In the genomic region with DNA sequence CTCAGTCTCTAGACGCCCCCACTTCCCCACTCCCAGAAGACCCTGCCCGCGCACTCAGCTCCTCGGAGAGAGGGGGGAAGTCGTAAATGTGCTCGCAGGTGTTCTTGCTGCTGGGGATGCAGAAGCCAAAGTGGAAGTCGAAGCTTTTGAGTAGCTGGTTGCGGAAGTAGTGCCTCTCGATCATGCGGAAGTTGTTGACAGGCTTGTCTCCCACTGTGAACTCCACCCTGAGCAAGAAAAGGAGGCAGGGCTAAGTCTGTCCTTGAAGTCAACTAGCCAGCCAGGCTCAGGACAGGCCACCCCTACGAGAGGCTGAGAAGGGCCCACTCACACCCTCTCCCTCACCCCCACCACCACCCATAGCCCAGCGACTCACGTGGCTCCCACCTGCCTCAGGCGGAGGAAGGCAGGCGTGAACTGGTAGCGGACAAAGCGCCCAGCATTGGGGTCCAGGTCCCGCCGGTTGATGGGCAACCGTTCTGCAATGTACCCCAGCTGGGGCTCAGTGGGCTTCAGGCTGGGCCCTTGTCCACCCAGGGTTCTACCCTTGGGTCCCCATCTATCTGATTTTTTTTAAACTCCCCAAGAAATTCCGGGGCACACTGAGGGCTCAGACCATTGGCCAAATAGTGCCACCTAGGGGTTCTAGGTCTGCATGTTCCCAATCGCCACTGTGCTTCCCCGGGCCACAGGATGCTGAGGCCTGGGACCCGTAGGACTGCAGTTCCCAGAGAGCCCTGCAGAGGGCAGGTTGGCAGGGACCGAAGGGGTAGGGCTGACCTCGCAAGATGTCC, we compare ENCODE assay signal across 8 cellular contexts. TPM values are rescaled to one million over a fixed set of nuclear protein-coding genes. Genes with fewer than 3 reads are reported as not detected.
DNase-seq lines count a peak whose midpoint lies in the region; ATAC-seq, FAIRE-seq and TF ChIP-seq lines count a peak whose summit lies in the region.

No MANE protein-coding gene starts in this region.

- peaks cover 2% of the 10 kb centered on the region for H3K9me1 ChIP-seq in keratinocyte (ENCODE audit: control insufficient read depth, extremely low read depth, insufficient read depth, low read length)

- dilution Hi-C loops in keratinocyte (cut with MboI; ENCODE audit: extremely low pct_ligation_motif_present, low sequenced_read_pairs): no loop called here

- DNase-seq in NAMALWA (ENCODE audit: low spot score): peak; percentile 89
- DNase-seq in WERI-Rb-1: peak; percentile 83
- DNase-seq in bronchial epithelial cell (ENCODE audit: low read depth): peak; percentile 56
- no peak for DNase-seq in keratinocyte (ENCODE audit: low read depth, low spot score)
- peak; percentile 79 for DNase-seq in stimulated activated CD4-positive, alpha-beta T cell treated with anti-CD3 and anti-CD28 coated beads, Interleukin-1b, Interleukin-23, amount 100 ng/mL, for 48 hours

- no peak overlapping the region for H3K4me2 ChIP-seq in keratinocyte (ENCODE audit: control insufficient read depth, extremely low read depth, insufficient read depth, low read depth, low read length)

- no peak overlapping the region for H2AFZ ChIP-seq in keratinocyte (ENCODE audit: control insufficient read depth, low read length)

- H4K20me1 ChIP-seq in keratinocyte (ENCODE audit: control insufficient read depth, extremely low read depth, insufficient read depth, low read length): no peaks in the 10 kb centered on the region

- H3K9me3 ChIP-seq in WERI-Rb-1 (ENCODE audit: severe bottlenecking): no peaks in the 10 kb centered on the region
- no peaks in the 10 kb centered on the region for H3K9me3 ChIP-seq in keratinocyte (ENCODE audit: control insufficient read depth, low read depth, low read length)

- H3K36me3 ChIP-seq in WERI-Rb-1: peaks cover 18% of the 10 kb centered on the region
- peaks cover 3% of the 10 kb centered on the region for H3K36me3 ChIP-seq in bronchial epithelial cell (ENCODE audit: control insufficient read depth, insufficient read depth, low read length)
- peaks cover 1 to 3% of the 10 kb centered on the region in 2 experiments for H3K36me3 ChIP-seq in keratinocyte (ENCODE audit: control insufficient read depth in 2 of 2, extremely low read depth in 1 of 2, insufficient read depth in 2 of 2, low read length in 2 of 2)

- TF ChIP-seq CTCF in C4-2B (conservative IDR thresholded peaks at IDR 0.05) (peak; percentile 99), WERI-Rb-1 (IDR thresholded peaks at IDR 0.05; ENCODE audit: low read depth, low read length) (peak; percentile 91), bronchial epithelial cell (IDR thresholded peaks at IDR 0.05; ENCODE audit: insufficient read depth, low read length, severe bottlenecking) (peak; percentile 92), keratinocyte (optimal IDR thresholded peaks at IDR 0.05 in 1 of 3, IDR thresholded peaks at IDR 0.05 in 1 of 3, conservative IDR thresholded peaks at IDR 0.05 in 1 of 3; ENCODE audit: extremely low read depth in 1 of 3, insufficient read depth in 2 of 3, low read length in 3 of 3) (peak; percentile 84 to 92 (median 84))

- H3K4me1 ChIP-seq in keratinocyte (ENCODE audit: control insufficient read depth, extremely low read depth, insufficient read depth, low read length): peaks cover 6% of the 10 kb centered on the region

- peak; percentile 33 for ATAC-seq in GM19023 (IDR thresholded peaks at IDR 0.05; ENCODE audit: unreplicated experiment)
- no peak for ATAC-seq in GM21619 (IDR thresholded peaks at IDR 0.05; ENCODE audit: unreplicated experiment)

- H3K4me3 ChIP-seq in WERI-Rb-1 (ENCODE audit: low read depth, low read length) (no peak overlapping the region), bronchial epithelial cell (ENCODE audit: low read depth, low read length) (no peak overlapping the region), keratinocyte (ENCODE audit: control insufficient read depth in 2 of 3, extremely low read depth in 1 of 3, insufficient read depth in 2 of 3, low read depth in 1 of 3, low read length in 3 of 3) (no peak overlapping the region)

- H3K27ac ChIP-seq in C4-2B: no peak overlapping the region
- no peak overlapping the region for H3K27ac ChIP-seq in WERI-Rb-1
- no peak overlapping the region for H3K27ac ChIP-seq in keratinocyte (ENCODE audit: control insufficient read depth, insufficient read depth, low read length)

- H3K27me3 ChIP-seq in WERI-Rb-1 (ENCODE audit: insufficient read depth, low read depth, severe bottlenecking): no peaks in the 10 kb centered on the region
- no peaks in the 10 kb centered on the region for H3K27me3 ChIP-seq in bronchial epithelial cell (ENCODE audit: control insufficient read depth, insufficient read depth, low read length)
- no peaks in the 10 kb centered on the region for H3K27me3 ChIP-seq in keratinocyte (ENCODE audit: control insufficient read depth, extremely low read depth, insufficient read depth, low read length)

- FAIRE-seq in bronchial epithelial cell (lab: Jason Lieb, UNC): no peak
- FAIRE-seq in keratinocyte (lab: Jason Lieb, UNC): peak; percentile 36

- H3K79me2 ChIP-seq in keratinocyte (ENCODE audit: control insufficient read depth, insufficient read depth, low read length): peaks cover 3% of the 10 kb centered on the region

- no peak overlapping the region for H3K9ac ChIP-seq in keratinocyte (ENCODE audit: control insufficient read depth, extremely low read depth, insufficient read depth, low read length)

RNA-seq across cellular contexts. Expression of gene UNC119, which starts 4.6 kb away (rescaled TPM):
- 21.9 and 22.8 TPM in 2 replicates for total RNA-seq in bronchial epithelial cell
- 34.1 to 93.3 TPM (median 60.0 TPM) in 3 replicates for polyA plus RNA-seq in keratinocyte
- 6.9 TPM for polyA plus RNA-seq in keratinocyte (2011; ENCODE audit: low read depth)
- 28.1 and 39.3 TPM in 2 replicates for polyA plus RNA-seq in keratinocyte (2011; cell fraction: cytosol; rRNA removed)
- 52.9 and 56.6 TPM in 2 replicates for polyA plus RNA-seq in keratinocyte (2011; cell fraction: nucleus; rRNA removed)
- 18.6 and 27.2 TPM in 2 replicates for polyA plus RNA-seq in keratinocyte (2012; ENCODE audit: low replicate concordance)
- 22.1 to 44.2 TPM (median 33.4 TPM) in 3 replicates for polyA minus RNA-seq in keratinocyte
- polyA minus RNA-seq in keratinocyte (2011; cell fraction: cytosol; rRNA and poly(A)+ RNA removed): 39.5 TPM
- 21.7 and 22.3 TPM in 2 replicates for polyA minus RNA-seq in keratinocyte (2011; cell fraction: nucleus; rRNA and poly(A)+ RNA removed)

RNA-seq across cellular contexts. Expression of gene PIGS, which starts 23.5 kb away (rescaled TPM):
- 25.5 and 36.0 TPM in 2 replicates for total RNA-seq in bronchial epithelial cell
- polyA plus RNA-seq in keratinocyte: 21.8 to 52.1 TPM (median 33.6 TPM) in 3 replicates
- 22.8 TPM for polyA plus RNA-seq in keratinocyte (2011; ENCODE audit: low read depth)
- 26.0 and 28.2 TPM in 2 replicates for polyA plus RNA-seq in keratinocyte (2011; cell fraction: cytosol; rRNA removed)
- 47.6 and 49.6 TPM in 2 replicates for polyA plus RNA-seq in keratinocyte (2011; cell fraction: nucleus; rRNA removed)
- polyA plus RNA-seq in keratinocyte (2012; ENCODE audit: low replicate concordance): 27.7 and 45.6 TPM in 2 replicates
- polyA minus RNA-seq in keratinocyte: 21.9 to 89.4 TPM (median 29.1 TPM) in 3 replicates
- 20.3 TPM for polyA minus RNA-seq in keratinocyte (2011; cell fraction: cytosol; rRNA and poly(A)+ RNA removed)
- polyA minus RNA-seq in keratinocyte (2011; cell fraction: nucleus; rRNA and poly(A)+ RNA removed): 19.9 and 48.1 TPM in 2 replicates

RNA-seq across cellular contexts. Expression of gene ALDOC, which starts 28.9 kb away (rescaled TPM):
- total RNA-seq in bronchial epithelial cell: 39.3 and 53.4 TPM in 2 replicates
- polyA plus RNA-seq in keratinocyte: 24.2 to 44.9 TPM (median 32.5 TPM) in 3 replicates
- polyA plus RNA-seq in keratinocyte (2011; ENCODE audit: low read depth): 12.1 TPM
- polyA plus RNA-seq in keratinocyte (2011; cell fraction: cytosol; rRNA removed): 17.4 and 20.5 TPM in 2 replicates
- polyA plus RNA-seq in keratinocyte (2011; cell fraction: nucleus; rRNA removed): 18.6 TPM in 2 replicates
- 23.2 and 28.7 TPM in 2 replicates for polyA plus RNA-seq in keratinocyte (2012; ENCODE audit: low replicate concordance)
- 35.1 to 51.5 TPM (median 42.5 TPM) in 3 replicates for polyA minus RNA-seq in keratinocyte
- polyA minus RNA-seq in keratinocyte (2011; cell fraction: cytosol; rRNA and poly(A)+ RNA removed): 17.1 TPM
- 6.6 and 10.6 TPM in 2 replicates for polyA minus RNA-seq in keratinocyte (2011; cell fraction: nucleus; rRNA and poly(A)+ RNA removed)

RNA-seq across cellular contexts. Expression of gene FOXN1, which starts 41.7 kb away (rescaled TPM):
- 0.38 TPM in 1 of 2 replicates, not detected in the other for total RNA-seq in bronchial epithelial cell
- polyA plus RNA-seq in keratinocyte: 0.01 to 0.66 TPM (median 0.29 TPM) in 3 replicates
- 1.4 TPM for polyA plus RNA-seq in keratinocyte (2011; ENCODE audit: low read depth)
- 0.12 and 0.32 TPM in 2 replicates for polyA plus RNA-seq in keratinocyte (2011; cell fraction: cytosol; rRNA removed)
- 0.83 and 1.0 TPM in 2 replicates for polyA plus RNA-seq in keratinocyte (2011; cell fraction: nucleus; rRNA removed)
- polyA plus RNA-seq in keratinocyte (2012; ENCODE audit: low replicate concordance): 0.24 and 7.2 TPM in 2 replicates
- polyA minus RNA-seq in keratinocyte: 0.32 to 0.76 TPM (median 0.46 TPM) in 3 replicates
- polyA minus RNA-seq in keratinocyte (2011; cell fraction: cytosol; rRNA and poly(A)+ RNA removed): not detected
- 0.16 and 1.5 TPM in 2 replicates for polyA minus RNA-seq in keratinocyte (2011; cell fraction: nucleus; rRNA and poly(A)+ RNA removed)

RNA-seq across cellular contexts. Expression of gene SPAG5, which starts 51.0 kb away (rescaled TPM):
- total RNA-seq in bronchial epithelial cell: 1.3 and 2.0 TPM in 2 replicates
- polyA plus RNA-seq in keratinocyte: 6.2 to 21.1 TPM (median 16.6 TPM) in 3 replicates
- 4.3 TPM for polyA plus RNA-seq in keratinocyte (2011; ENCODE audit: low read depth)
- 4.2 and 4.4 TPM in 2 replicates for polyA plus RNA-seq in keratinocyte (2011; cell fraction: cytosol; rRNA removed)
- 23.6 and 24.8 TPM in 2 replicates for polyA plus RNA-seq in keratinocyte (2011; cell fraction: nucleus; rRNA removed)
- 4.9 and 13.3 TPM in 2 replicates for polyA plus RNA-seq in keratinocyte (2012; ENCODE audit: low replicate concordance)
- polyA minus RNA-seq in keratinocyte: 11.0 to 24.2 TPM (median 20.6 TPM) in 3 replicates
- polyA minus RNA-seq in keratinocyte (2011; cell fraction: cytosol; rRNA and poly(A)+ RNA removed): 5.4 TPM
- 11.4 and 12.6 TPM in 2 replicates for polyA minus RNA-seq in keratinocyte (2011; cell fraction: nucleus; rRNA and poly(A)+ RNA removed)
